ENCODE assay signal across 20 cellular contexts in genomic region chr7:69504733-69505132, GRCh38.
"Had no signal": no experiment of that assay in that cellular context is flagged by ENCODE, and none has a peak within 500 bp of the region (broad histone marks: within the 10 kb centered on the region; RNA-seq: fewer than 3 reads in every experiment).

No MANE protein-coding gene starts in this region.

- H3K27ac Mint-ChIP-seq: naive thymus-derived CD4-positive, alpha-beta T cell; nephron progenitor cell; stimulated activated naive B cell treated with anti-CD40 and anti-IgM and Interleukin-4, amounts not matched to agents 10 μg/mL and 1 μg/mL and 100 μg/mL, for 72 hours had no signal

- H3K4me1 ChIP-seq: heart right ventricle, sigmoid colon, stomach, transverse colon had no signal

- H3K4me3 Mint-ChIP-seq: naive thymus-derived CD4-positive, alpha-beta T cell; nephron progenitor cell; stimulated activated naive B cell treated with anti-CD40 and anti-IgM and Interleukin-4, amounts not matched to agents 10 μg/mL and 1 μg/mL and 100 μg/mL, for 72 hours had no signal

- H3K4me1 Mint-ChIP-seq: naive thymus-derived CD4-positive, alpha-beta T cell had no signal

- H3K27me3 ChIP-seq: gastrocnemius medialis, heart right ventricle, sigmoid colon, stomach, transverse colon had no signal

- FAIRE-seq: endometrium, keratinocyte had no signal

- H3K9me3 ChIP-seq: gastrocnemius medialis, sigmoid colon, stomach, thoracic aorta, transverse colon had no signal

- H3K27ac ChIP-seq: gastrocnemius medialis, heart right ventricle, sigmoid colon, skin epidermis, stomach, thoracic aorta, transverse colon had no signal

- DNase-seq: effector memory CD4-positive, alpha-beta T cell; gastrocnemius medialis; heart right ventricle; left colon; left ventricle myocardium superior; mesenchymal stem cell; naive thymus-derived CD4-positive, alpha-beta T cell; nephron progenitor cell; sigmoid colon; stimulated activated CD4-positive, alpha-beta T cell treated with anti-CD3 and anti-CD28 coated beads, Interleukin-2, amount 100 ng/mL, for 24 hours; stimulated activated CD4-positive, alpha-beta T cell treated with anti-CD3 and anti-CD28 coated beads, Interleukin-4, amount 100 ng/mL, for 4 hours; stimulated activated naive B cell treated with anti-CD40 and anti-IgM and Interleukin-4, amounts not matched to agents 10 μg/mL and 1 μg/mL and 100 μg/mL, for 72 hours; stomach; substantia nigra; transverse colon had no signal

- H3K36me3 ChIP-seq: gastrocnemius medialis, heart right ventricle, sigmoid colon, stomach, thoracic aorta, transverse colon had no signal

- H3K4me3 ChIP-seq: gastrocnemius medialis, heart right ventricle, lung, sigmoid colon, skin epidermis, stomach, thoracic aorta, transverse colon had no signal

- H3K27me3 Mint-ChIP-seq: naive thymus-derived CD4-positive, alpha-beta T cell had no signal
